18 cellular contexts compared by ENCODE assay signal in genomic region chr3:46141807-46142206, GRCh38.
"Had no signal": no experiment of that assay in that cellular context is flagged by ENCODE, and none has a peak within 500 bp of the region (broad histone marks: within the 10 kb centered on the region; RNA-seq: fewer than 3 reads in every experiment).

No MANE protein-coding gene starts in this region.

- DNase-seq: activated CD4-positive, alpha-beta memory T cell treated with anti-CD3 and anti-CD28 coated beads for 36 hours; activated CD4-positive, alpha-beta T cell treated with anti-CD3 and anti-CD28 coated beads for 4 hours; activated naive CD4-positive, alpha-beta T cell treated with Interleukin-2 at 50 U/mL for 16 hours; activated naive CD8-positive, alpha-beta T cell treated with anti-CD3 and anti-CD28 coated beads, Interleukin-2, amount 10 ng/mL, durations not matched to agents 7 days and 5 days; amygdala; effector memory CD8-positive, alpha-beta T cell; foreskin fibroblast; glutamatergic neuron; kidney; naive thymus-derived CD8-positive, alpha-beta T cell; stimulated activated CD4-positive, alpha-beta T cell treated with anti-CD3 and anti-CD28 coated beads, Interleukin-2, amount 100 ng/mL, for 24 hours; stimulated activated naive CD8-positive, alpha-beta T cell treated with anti-CD3 and anti-CD28 coated beads, Interleukin-15, Interleukin-2, amounts not matched to agents 100 U/mL and 50 U/mL, for 24 hours; tibial artery had no signal

- H3K36me3 ChIP-seq: cardiac muscle cell, tibial artery had no signal

- H3K4me3 Mint-ChIP-seq: activated CD4-positive, alpha-beta memory T cell treated with anti-CD3 and anti-CD28 coated beads for 36 hours; activated naive CD8-positive, alpha-beta T cell treated with anti-CD3 and anti-CD28 coated beads, Interleukin-2, amount 10 ng/mL, durations not matched to agents 7 days and 5 days; effector memory CD8-positive, alpha-beta T cell; naive thymus-derived CD8-positive, alpha-beta T cell; T-helper 2 cell treated with Interferon-gamma antibody and Interleukin-4, amounts not matched to agents 5 μg/mL and 100 μg/mL, for 36 hours; WTC11 had no signal

- FAIRE-seq: kidney, urothelium cell line had no signal

- H3K4me3 ChIP-seq: cardiac muscle cell, tibial artery had no signal

- H3K27me3 Mint-ChIP-seq: activated CD4-positive, alpha-beta memory T cell treated with anti-CD3 and anti-CD28 coated beads for 36 hours; activated naive CD8-positive, alpha-beta T cell treated with anti-CD3 and anti-CD28 coated beads, Interleukin-2, amount 10 ng/mL, durations not matched to agents 7 days and 5 days; effector memory CD8-positive, alpha-beta T cell; naive thymus-derived CD8-positive, alpha-beta T cell had no signal

- H2AFZ ChIP-seq: parathyroid adenoma had no signal

- H3K27me3 ChIP-seq: cardiac muscle cell, tibial artery had no signal

- H3K4me1 ChIP-seq: parathyroid adenoma had no signal

- H3K79me2 ChIP-seq: parathyroid adenoma had no signal

- H3K9me3 ChIP-seq: tibial artery had no signal

- H3K4me1 Mint-ChIP-seq: WTC11 had no signal

- H3K27ac ChIP-seq: cardiac muscle cell, parathyroid adenoma, tibial artery had no signal

- H3K36me3 Mint-ChIP-seq: activated CD4-positive, alpha-beta memory T cell treated with anti-CD3 and anti-CD28 coated beads for 36 hours; WTC11 had no signal

- ATAC-seq: effector memory CD8-positive, alpha-beta T cell; naive thymus-derived CD8-positive, alpha-beta T cell; stimulated activated naive CD8-positive, alpha-beta T cell treated with anti-CD3 and anti-CD28 coated beads, Interleukin-15, Interleukin-2, amounts not matched to agents 100 U/mL and 50 U/mL, for 24 hours; WTC11 had no signal

- H3K9me3 Mint-ChIP-seq: activated CD4-positive, alpha-beta memory T cell treated with anti-CD3 and anti-CD28 coated beads for 36 hours; effector memory CD8-positive, alpha-beta T cell had no signal

- H3K9ac ChIP-seq: parathyroid adenoma had no signal
